In the genomic region with DNA sequence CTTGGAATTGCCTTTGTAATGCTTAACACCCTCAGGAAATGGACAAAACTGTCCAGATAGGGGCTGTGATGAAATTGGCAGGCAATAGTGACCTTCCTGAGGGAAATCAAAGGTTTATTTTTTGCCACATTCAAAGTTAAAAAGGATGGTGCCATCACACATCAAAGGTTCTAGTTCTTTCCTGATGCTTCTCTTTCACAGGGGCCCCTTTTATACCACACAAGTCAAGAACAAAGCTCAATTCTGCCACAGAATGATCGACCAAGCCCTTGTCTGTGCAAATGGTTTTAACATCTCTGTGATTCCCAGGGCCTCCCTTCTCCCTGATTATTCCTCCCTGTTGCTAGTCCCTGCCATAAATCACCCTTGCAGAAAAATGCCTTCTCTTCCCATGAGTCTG, we compare ENCODE assay signal across 33 cellular contexts. TPM values are rescaled to one million over a fixed set of nuclear protein-coding genes. Genes with fewer than 3 reads are reported as not detected.
"Had no signal": no experiment of that assay in that cellular context is flagged by ENCODE, and none has a peak within 500 bp of the region (broad histone marks: within the 10 kb centered on the region; RNA-seq: fewer than 3 reads in every experiment).

No MANE protein-coding gene starts in this region.

- H3K9ac ChIP-seq: parathyroid adenoma had no signal

- H3K4me3 Mint-ChIP-seq: naive thymus-derived CD8-positive, alpha-beta T cell had no signal

- H3K4me1 ChIP-seq: esophagus muscularis mucosa, gastroesophageal sphincter, left lung, parathyroid adenoma, prostate gland, suprapubic skin, upper lobe of right lung, uterus had no signal

- H3K79me2 ChIP-seq: hepatocyte, parathyroid adenoma had no signal

- H2AFZ ChIP-seq: hepatocyte, parathyroid adenoma had no signal

- DNase-seq: dermis blood vessel endothelial cell; effector memory CD4-positive, alpha-beta T cell; foreskin keratinocyte; heart left ventricle; kidney; left lung; naive thymus-derived CD8-positive, alpha-beta T cell; stimulated activated CD4-positive, alpha-beta T cell treated with anti-CD3 and anti-CD28 coated beads, Interleukin-12 subunit alpha, Interleukin-12 subunit beta, amount 100 ng/mL, for 4 hours; stimulated activated CD4-positive, alpha-beta T cell treated with anti-CD3 and anti-CD28 coated beads, Interleukin-1b, Interleukin-23, amount 100 ng/mL, for 48 hours; stimulated activated CD4-positive, alpha-beta T cell treated with anti-CD3 and anti-CD28 coated beads, Interleukin-4, amount 100 ng/mL, for 1 hour; stimulated activated CD8-positive, alpha-beta memory T cell treated with anti-CD3 and anti-CD28 coated beads, Interleukin-4, amount 100 ng/mL, for 48 hours; stimulated activated naive CD4-positive, alpha-beta T cell; stimulated activated naive CD8-positive, alpha-beta T cell treated with anti-CD3 and anti-CD28 coated beads, Interleukin-15, amount 100 ng/mL, for 72 hours; transverse colon; upper lobe of right lung; uterus had no signal

- H3K27me3 Mint-ChIP-seq: stimulated activated naive CD8-positive, alpha-beta T cell treated with anti-CD3 and anti-CD28 coated beads, Interleukin-15, amount 100 ng/mL, for 72 hours had no signal

- H3K4me2 ChIP-seq: hepatocyte, smooth muscle cell had no signal

- H3K27ac ChIP-seq: coronary artery, esophagus muscularis mucosa, foreskin keratinocyte, gastroesophageal sphincter, heart left ventricle, hepatocyte, left lung, neutrophil, parathyroid adenoma, prostate gland, right atrium auricular region, suprapubic skin, upper lobe of right lung, uterus had no signal

- H3K36me3 ChIP-seq: esophagus muscularis mucosa, gastroesophageal sphincter, heart left ventricle, left lung, neutrophil, prostate gland, right atrium auricular region, suprapubic skin, transverse colon, upper lobe of right lung, uterus had no signal

- ATAC-seq: foreskin keratinocyte; gastroesophageal sphincter; heart left ventricle; left lung; naive thymus-derived CD8-positive, alpha-beta T cell; sciatic nerve; stimulated activated naive CD8-positive, alpha-beta T cell treated with anti-CD3 and anti-CD28 coated beads, Interleukin-15, amount 100 ng/mL, for 72 hours; upper lobe of right lung had no signal

- H3K27me3 ChIP-seq: esophagus muscularis mucosa, foreskin keratinocyte, heart left ventricle, hepatocyte, left lung, right atrium auricular region, suprapubic skin, transverse colon, upper lobe of right lung, uterus had no signal

- H3K4me3 ChIP-seq: coronary artery, esophagus muscularis mucosa, gastroesophageal sphincter, heart left ventricle, hepatocyte, left lung, prostate gland, right atrium auricular region, smooth muscle cell, suprapubic skin, transverse colon, upper lobe of right lung, uterus had no signal

- H3K9me3 ChIP-seq: esophagus muscularis mucosa, gastroesophageal sphincter, heart left ventricle, left lung, neutrophil, prostate gland, right atrium auricular region, suprapubic skin, transverse colon, upper lobe of right lung, uterus had no signal

- H3K36me3 Mint-ChIP-seq: naive thymus-derived CD8-positive, alpha-beta T cell had no signal

- H3K9me3 Mint-ChIP-seq: stimulated activated naive CD8-positive, alpha-beta T cell treated with anti-CD3 and anti-CD28 coated beads, Interleukin-15, amount 100 ng/mL, for 72 hours had no signal

RNA-seq across cellular contexts. Expression of gene SMCO2, which starts 22.6 kb away (rescaled TPM):
- total RNA-seq: epithelial cell of proximal tubule; esophagus muscularis mucosa; fibroblast of lung; gastroesophageal sphincter; hepatocyte; lower leg skin; mesenteric fat pad; myocyte; naive thymus-derived CD8-positive, alpha-beta T cell; omental fat pad; right atrium auricular region; smooth muscle cell; transverse colon; uterus had no signal
